23 cellular contexts compared by ENCODE assay signal in genomic region chr18:59301974-59302373, GRCh38. TPM values are rescaled to one million over a fixed set of nuclear protein-coding genes. Genes with fewer than 3 reads are reported as not detected.
DNase-seq lines count a peak whose midpoint lies in the region; ATAC-seq, FAIRE-seq and TF ChIP-seq lines count a peak whose summit lies in the region.
"Had no signal": no experiment of that assay in that cellular context is flagged by ENCODE, and none has a peak within 500 bp of the region (broad histone marks: within the 10 kb centered on the region; RNA-seq: fewer than 3 reads in every experiment).

No MANE protein-coding gene starts in this region.

- H3K9me2 ChIP-seq in PC-9 (ENCODE audit: insufficient read depth), result no peaks in the 10 kb centered on the region

- H3K4me2 ChIP-seq in PC-9, result peak overlapping the region; percentile 23; the same call in 1 of the 2 replicates
- H3K4me2 ChIP-seq: A549 had no signal

- intact Hi-C loops in PC-9 (cut with micrococcal nuclease; ENCODE audit: unreplicated experiment) (loop anchor here (5.0 kb wide), 1 partner anchor 80 kb away; no protein-coding TSS in a partner anchor), psoas muscle (cut with DNase I) (no loop called here)

- H3K4me3 ChIP-seq in PC-9 (no peak overlapping the region), bronchial epithelial cell (ENCODE audit: low read depth, low read length) (no peak overlapping the region), psoas muscle (no peak overlapping the region)
- H3K4me3 ChIP-seq: A549, HAP-1 had no signal

- 77 to 84% (median 83%) methylated on average over 5 of the region's 5 CpGs for WGBS in psoas muscle, 3 donors

- H3K9me3 ChIP-seq in PC-9 (ENCODE audit: insufficient read depth, low read depth) (no peaks in the 10 kb centered on the region), psoas muscle (no peaks in the 10 kb centered on the region)
- H3K9me3 ChIP-seq: A549, Caco-2, HAP-1 had no signal

- peak overlapping the region; percentile 7 for H3K27ac Mint-ChIP-seq in glutamatergic neuron (ENCODE audit: unreplicated experiment)
- H3K27ac Mint-ChIP-seq: CD4-positive, alpha-beta memory T cell; HFFc6 had no signal

- H3K36me3 ChIP-seq in PC-9 (ENCODE audit: low read depth) (no peaks in the 10 kb centered on the region), bronchial epithelial cell (ENCODE audit: control insufficient read depth, insufficient read depth, low read length) (no peaks in the 10 kb centered on the region), psoas muscle (ENCODE audit: insufficient read depth in 1 of 2, low read depth in 1 of 2) (no peaks in the 10 kb centered on the region)
- H3K36me3 ChIP-seq: HAP-1 had no signal

- H3K9me3 Mint-ChIP-seq in glutamatergic neuron (ENCODE audit: unreplicated experiment), result no peaks in the 10 kb centered on the region
- H3K9me3 Mint-ChIP-seq: CD4-positive, alpha-beta memory T cell; HFFc6 had no signal

- H3K4me3 Mint-ChIP-seq in glutamatergic neuron (ENCODE audit: unreplicated experiment), result no peak overlapping the region
- H3K4me3 Mint-ChIP-seq: CD4-positive, alpha-beta memory T cell; HFFc6 had no signal

- H4K20me1 ChIP-seq in PC-9 (ENCODE audit: insufficient read depth), result no peaks in the 10 kb centered on the region

- H3F3A ChIP-seq in PC-9 (ENCODE audit: insufficient read depth, low read depth), result no peaks in the 10 kb centered on the region

- BruUV-seq in PC-9 (replicated peaks; lab: Mats Ljungman, UMichigan), result no TSS peak

- ATAC-seq in psoas muscle, result no peak
- ATAC-seq: A549 had no signal

- no peaks in the 10 kb centered on the region for H3K79me2 ChIP-seq in PC-9 (ENCODE audit: low read depth)

- H3K4me1 ChIP-seq in PC-9 (replicated peaks; ENCODE audit: insufficient read depth) (peaks cover 34% of the 10 kb centered on the region), psoas muscle (no peaks in the 10 kb centered on the region)
- H3K4me1 ChIP-seq: A549, Caco-2, HAP-1 had no signal

- TF ChIP-seq CTCF in PC-9 (conservative IDR thresholded peaks at IDR 0.05), result no peak
- TF ChIP-seq CTCF in bronchial epithelial cell (IDR thresholded peaks at IDR 0.05; ENCODE audit: insufficient read depth, low read length, severe bottlenecking), result no peak
- TF ChIP-seq CTCF in glutamatergic neuron (IDR thresholded peaks at IDR 0.05; ENCODE audit: partially characterized antibody, unreplicated experiment), result no peak
- TF ChIP-seq CTCF in psoas muscle (IDR thresholded peaks at IDR 0.05), result no peak

- no peaks in the 10 kb centered on the region for H3K4me1 Mint-ChIP-seq in glutamatergic neuron (ENCODE audit: low read depth, unreplicated experiment)
- H3K4me1 Mint-ChIP-seq: CD4-positive, alpha-beta memory T cell had no signal

- no peak overlapping the region for H3K27ac ChIP-seq in PC-9
- H3K27ac ChIP-seq in psoas muscle, result no peak overlapping the region
- H3K27ac ChIP-seq: A549 had no signal

- POLR2A ChIA-PET in PC-9 (lab: Charles Lee; ENCODE audit: unreplicated experiment), result interaction anchor here (0.5 kb wide), 1 partner anchor 571 kb away, joined by 3 read pairs; no protein-coding TSS in a partner anchor

- H2AFZ ChIP-seq in PC-9, result 0 out of 2 replicates have a peak overlapping the region, but pooled peaks have one; percentile 14

- no peaks in the 10 kb centered on the region for H3K36me3 Mint-ChIP-seq in glutamatergic neuron (ENCODE audit: unreplicated experiment)
- H3K36me3 Mint-ChIP-seq: CD4-positive, alpha-beta memory T cell had no signal

- no peak for DNase-seq in PC-9
- DNase-seq in bronchial epithelial cell (ENCODE audit: low read depth), result no peak
- DNase-seq in glutamatergic neuron, result no peak
- peak; percentile 35 for DNase-seq in pons (ENCODE audit: low spot score)
- no peak for DNase-seq in EL
- no peak for DNase-seq in NCI-H128 (lab: John Stamatoyannopoulos, UW; ENCODE audit: unreplicated experiment)
- no peak for DNase-seq in DMS79 (lab: John Stamatoyannopoulos, UW)
- no peak for DNase-seq in psoas muscle
- DNase-seq: 8988T; C1 segment of cervical spinal cord; Caco-2; CD4-positive, alpha-beta memory T cell; DMS153; GF-D8; GOT3; HFFc6 had no signal

- CTCF ChIA-PET in PC-9 (lab: Charles Lee), result interaction anchor here (0.5 kb wide), 1 partner anchor 1052 kb away, joined by 3 read pairs; no protein-coding TSS in a partner anchor

- H3K27me3 ChIP-seq in PC-9 (ENCODE audit: insufficient read depth, low read depth) (no peaks in the 10 kb centered on the region), bronchial epithelial cell (ENCODE audit: control insufficient read depth, insufficient read depth, low read length) (no peaks in the 10 kb centered on the region), psoas muscle (ENCODE audit: insufficient read depth in 3 of 3, low read length in 2 of 3) (peaks cover 4 to 9% (median 6%) of the 10 kb centered on the region in 3 donors)

- peaks cover 3% of the 10 kb centered on the region for H3K27me3 Mint-ChIP-seq in glutamatergic neuron (ENCODE audit: unreplicated experiment)

- FAIRE-seq in bronchial epithelial cell (lab: Jason Lieb, UNC), result peak; percentile 18
- FAIRE-seq: A549, GM12891, GM18507, H54 had no signal

RNA-seq across cellular contexts. Expression of gene CPLX4, which starts 16.5 kb away (rescaled TPM):
- total RNA-seq in PC-9 (2021), result not detected in 2 replicates
- not detected in 2 replicates for total RNA-seq in bronchial epithelial cell
- not detected for total RNA-seq in glutamatergic neuron (ENCODE audit: unreplicated experiment)
- not detected for total RNA-seq in psoas muscle
- polyA plus RNA-seq in psoas muscle, result not detected
- total RNA-seq: Caco-2; CD4-positive, alpha-beta memory T cell; G401; HFFc6 had no signal
- polyA plus RNA-seq: A549; BJ; CD4-positive, alpha-beta memory T cell had no signal

RNA-seq across cellular contexts. Expression of gene RAX, which starts 28.7 kb away (rescaled TPM):
- total RNA-seq in PC-9 (2021) (not detected in 2 replicates), bronchial epithelial cell (not detected in 2 replicates), glutamatergic neuron (ENCODE audit: unreplicated experiment) (not detected), psoas muscle (not detected)
- polyA plus RNA-seq in psoas muscle, result not detected
- total RNA-seq: Caco-2; CD4-positive, alpha-beta memory T cell; G401; HFFc6 had no signal
- polyA plus RNA-seq: A549; BJ; CD4-positive, alpha-beta memory T cell had no signal

RNA-seq across cellular contexts. Expression of gene LMAN1, which starts 57.1 kb away (rescaled TPM):
- 77.3 and 78.3 TPM in 2 replicates for total RNA-seq in PC-9 (2021)
- 127 and 157 TPM in 2 replicates for total RNA-seq in bronchial epithelial cell
- 52.3 TPM for total RNA-seq in glutamatergic neuron (ENCODE audit: unreplicated experiment)
- total RNA-seq in psoas muscle, result 10 to 100 TPM; 31.3 to 64.0 (median 41.9) TPM
- 10 to 100 TPM; 15.7 to 34.5 (median 17.4) TPM for polyA plus RNA-seq in psoas muscle
